Comparison of ENCODE assay signal across 8 cellular contexts in genomic region chr19:55675661-55676354, GRCh38. TPM values are rescaled to one million over a fixed set of nuclear protein-coding genes. Genes with fewer than 3 reads are reported as not detected.
DNase-seq lines count a peak whose midpoint lies in the region; ATAC-seq and TF ChIP-seq lines count a peak whose summit lies in the region.

No MANE protein-coding gene starts in this region.

- 0% methylated on average over 1 of the region's 16 CpGs; no CpG with 5 or more reads in 1 of the 2 experiments for WGBS in IMR-90 (ENCODE audit: extremely low coverage in 2 of 2, insufficient read length in 1 of 2), 2 experiments
- WGBS in mammary epithelial cell (ENCODE audit: low coverage, missing lambda C conversion rate), result 20% methylated on average over 13 of the region's 16 CpGs

- peak overlapping the region; percentile 67 for H2AK5ac ChIP-seq in IMR-90 (ENCODE audit: low read depth, low read length)

- H2AFZ ChIP-seq in IMR-90 (replicated peaks; ENCODE audit: low read length, poor library complexity), result peak overlapping the region; percentile 94
- peak overlapping the region; percentile 67 for H2AFZ ChIP-seq in mammary epithelial cell (ENCODE audit: low read depth, low read length)

- H3K27me3 ChIP-seq in IMR-90 (ENCODE audit: control insufficient read depth, insufficient read depth, low read length) (no peaks in the 10 kb centered on the region), mammary epithelial cell (ENCODE audit: insufficient read depth, low read length) (no peaks in the 10 kb centered on the region), mononuclear cell (ENCODE audit: insufficient read depth, low read length) (no peaks in the 10 kb centered on the region)

- peak overlapping the region; percentile 35 for H3K14ac ChIP-seq in IMR-90 (replicated peaks; ENCODE audit: low read depth, low read length)

- peak overlapping the region; percentile 75 for H3K4ac ChIP-seq in IMR-90 (ENCODE audit: low read depth, low read length)

- peak overlapping the region; percentile 85 for H2BK5ac ChIP-seq in IMR-90 (ENCODE audit: low read depth, low read length, poor library complexity, severe bottlenecking)

- H4K91ac ChIP-seq in IMR-90 (ENCODE audit: insufficient read depth, low read depth, low read length), result peak overlapping the region; percentile 43; the same call in 1 of the 2 replicates

- no peak for TF ChIP-seq RAD21 in IMR-90 (IDR thresholded peaks at IDR 0.05; ENCODE audit: low read length)

- BruUV-seq in IMR-90 (replicated peaks; lab: Mats Ljungman, UMichigan) (TSS peak; percentile 53), mammary epithelial cell (replicated peaks; lab: Mats Ljungman, UMichigan) (TSS peak; percentile 26)

- peaks cover 63% of the 10 kb centered on the region for H4K20me1 ChIP-seq in IMR-90 (ENCODE audit: insufficient read depth, low read length)
- H4K20me1 ChIP-seq in mammary epithelial cell (ENCODE audit: insufficient read depth, low read length), result peaks cover 1% of the 10 kb centered on the region

- H3K4me1 ChIP-seq in IMR-90 (ENCODE audit: control insufficient read depth, insufficient read depth, low read length), result peaks cover 5% of the 10 kb centered on the region; the same call in 1 of the 2 replicates
- peaks cover 31% of the 10 kb centered on the region for H3K4me1 ChIP-seq in mammary epithelial cell (ENCODE audit: insufficient read depth, low read length)
- H3K4me1 ChIP-seq in mononuclear cell (ENCODE audit: insufficient read depth, low read length), result peaks cover 58% of the 10 kb centered on the region

- no peak for ATAC-seq in IMR-90 (ENCODE audit: low read depth)
- ATAC-seq in HG03280 (IDR thresholded peaks at IDR 0.05; ENCODE audit: unreplicated experiment), result no peak

- H3K79me1 ChIP-seq in IMR-90 (ENCODE audit: low read depth in 1 of 2, low read length in 2 of 2), result peaks cover 13 to 64% of the 10 kb centered on the region in 2 experiments; a peak in 3 of 4 replicates

- H3K18ac ChIP-seq in IMR-90 (ENCODE audit: low read depth, low read length), result no peak overlapping the region

- peak overlapping the region; percentile 73; the same call in 1 of the 2 replicates for H3K23ac ChIP-seq in IMR-90 (ENCODE audit: low read depth, low read length)

- H3K9ac ChIP-seq in IMR-90 (ENCODE audit: low read depth, low read length), result peak overlapping the region; percentile 98
- H3K9ac ChIP-seq in mammary epithelial cell (ENCODE audit: insufficient read depth, low read length), result peak overlapping the region; percentile 86

- no peak overlapping the region for H2BK120ac ChIP-seq in IMR-90 (ENCODE audit: low read depth, low read length)

- H2AK9ac ChIP-seq in IMR-90 (replicated peaks; ENCODE audit: low read depth, low read length, poor library complexity), result peak overlapping the region; percentile 91

- no peak for TF ChIP-seq POLR2A in IMR-90 (IDR thresholded peaks at IDR 0.05; ENCODE audit: low read depth, low read length)

- H3K4me3 ChIP-seq in IMR-90 (ENCODE audit: insufficient read depth, low read depth, low read length) (peak overlapping the region; percentile 80), mammary epithelial cell (replicated peaks in 1 of 3; ENCODE audit: insufficient read depth in 1 of 3, low read depth in 2 of 3, low read length in 3 of 3) (peak overlapping the region; percentile 77 to 87 (median 78)), mononuclear cell (ENCODE audit: low read length) (peak overlapping the region; percentile 92)

- no peak overlapping the region for H2BK15ac ChIP-seq in IMR-90 (ENCODE audit: low read depth, low read length)

- peak overlapping the region; percentile 47 to 77; a peak in 3 of 4 replicates for H4K8ac ChIP-seq in IMR-90 (ENCODE audit: low read depth in 2 of 2, low read length in 2 of 2)

- peaks cover 95% of the 10 kb centered on the region for H3K79me2 ChIP-seq in mammary epithelial cell (ENCODE audit: insufficient read depth, low read length)

- intact Hi-C loops in IMR-90 (cut with micrococcal nuclease) (loop anchor here (2.0 kb wide), 1 partner anchor 21 kb away; the partner anchor contains the start of gene U2AF2), mammary epithelial cell (cut with micrococcal nuclease) (loop anchor here (1.0 kb wide), 1 partner anchor 35 kb away; the partner anchor contains the start of gene ZNF580)

- TF ChIP-seq CTCF in 22Rv1 (IDR thresholded peaks at IDR 0.05), result no peak
- TF ChIP-seq CTCF in IMR-90 (conservative IDR thresholded peaks at IDR 0.05; ENCODE audit: low read depth, low read length), result no peak
- TF ChIP-seq CTCF in mammary epithelial cell (conservative IDR thresholded peaks at IDR 0.05 in 1 of 2, IDR thresholded peaks at IDR 0.05 in 1 of 2; ENCODE audit: extremely low read depth in 1 of 2, insufficient read depth in 1 of 2, low read depth in 1 of 2, low read length in 2 of 2), result no peak

- H3K9me3 ChIP-seq in IMR-90 (ENCODE audit: control insufficient read depth, insufficient read depth, low read length) (no peaks in the 10 kb centered on the region), mammary epithelial cell (replicated peaks; ENCODE audit: insufficient read depth, low read length) (no peaks in the 10 kb centered on the region), mononuclear cell (ENCODE audit: low read depth, low read length) (no peaks in the 10 kb centered on the region)

- H3K36me3 ChIP-seq in IMR-90 (ENCODE audit: control insufficient read depth, insufficient read depth, low read length) (peaks cover 38% of the 10 kb centered on the region), mammary epithelial cell (ENCODE audit: insufficient read depth, low read length) (peaks cover 7% of the 10 kb centered on the region)

- no peak overlapping the region for H2BK20ac ChIP-seq in IMR-90 (ENCODE audit: low read depth, low read length)

- POLR2A ChIA-PET in IMR-90 (lab: Charles Lee; ENCODE audit: unreplicated experiment), result no interaction called here

- DNase-seq in IMR-90 (no peak), mammary epithelial cell (peak; percentile 8), COR-L47 (lab: John Stamatoyannopoulos, UW) (no peak), islet precursor cell (no peak), NCI-H2196 treated with DMSO at 0.1 percent for 48 hours (lab: John Stamatoyannopoulos, UW; ENCODE audit: unreplicated experiment) (no peak)

- CTCF ChIA-PET in IMR-90 (lab: Yijun Ruan, JAX) (no interaction called here), mammary epithelial cell (lab: Charles Lee; ENCODE audit: low non-redundant PET) (interaction anchor here (0.6 kb wide), 1 partner anchor 21 kb away, joined by 3 read pairs; no protein-coding TSS in a partner anchor)

- dilution Hi-C loops in IMR-90 (cut with HindIII; ENCODE audit: low sequenced_read_pairs, unreplicated experiment) (no loop called here), mammary epithelial cell (cut with HindIII; ENCODE audit: low sequenced_read_pairs) (no loop called here)

- H3K56ac ChIP-seq in IMR-90 (ENCODE audit: extremely low read depth, insufficient read depth, low read length), result peak overlapping the region; percentile 73

- peak overlapping the region; percentile 28; the same call in 1 of the 2 replicates for H4K5ac ChIP-seq in IMR-90 (ENCODE audit: low read depth, low read length)

- H3K4me2 ChIP-seq in IMR-90 (ENCODE audit: low read depth, low read length), result peak overlapping the region; percentile 96
- peak overlapping the region; percentile 87 for H3K4me2 ChIP-seq in mammary epithelial cell (ENCODE audit: insufficient read depth, low read depth, low read length)

- in situ Hi-C loops in IMR-90 (cut with MboI; ENCODE audit: low sequenced_read_pairs), result loop anchor here (25.0 kb wide), 1 partner anchor 461 kb away; the partner anchor contains the start of gene ZNF444
- in situ Hi-C loops in mammary epithelial cell (cut with MboI; ENCODE audit: low sequenced_read_pairs in 2 of 2), result no loop called here

- peak overlapping the region; percentile 78 for H3K27ac ChIP-seq in 22Rv1
- H3K27ac ChIP-seq in IMR-90 (ENCODE audit: insufficient read depth, low read length), result peak overlapping the region; percentile 78
- peak overlapping the region; percentile 69 for H3K27ac ChIP-seq in mammary epithelial cell (ENCODE audit: insufficient read depth, low read depth, low read length)

- H3K9me1 ChIP-seq in IMR-90 (ENCODE audit: insufficient read depth, low read length), result peaks cover 3% of the 10 kb centered on the region; the same call in 1 of the 2 replicates

RNA-seq across cellular contexts. Expression of gene EPN1, which starts 0.8 kb away (rescaled TPM):
- total RNA-seq in IMR-90 (2012; rRNA removed) (19.0 and 21.9 TPM in 2 replicates), mammary epithelial cell (100 to 1,000 TPM in 1 of 2 donors, 10 to 100 TPM in 1; 47.0 to 135 TPM), mononuclear cell (23.5 TPM)
- polyA plus RNA-seq in IMR-90 (2012; rRNA removed) (122 and 127 TPM in 2 replicates), mammary epithelial cell (83.2 TPM)
- 199 and 238 TPM in 2 replicates for polyA plus RNA-seq in IMR-90 (2012; cell fraction: cytosol; rRNA removed)
- polyA plus RNA-seq in IMR-90 (2012; cell fraction: nucleus; rRNA removed; ENCODE audit: low replicate concordance), result 71.6 and 158 TPM in 2 replicates
- polyA minus RNA-seq in mammary epithelial cell, result 19.4 TPM

RNA-seq across cellular contexts. Expression of gene U2AF2, which starts 21.0 kb away (rescaled TPM):
- 96.1 and 120 TPM in 2 replicates for total RNA-seq in IMR-90 (2012; rRNA removed)
- 260 and 303 TPM in 2 replicates for polyA plus RNA-seq in IMR-90 (2012; rRNA removed)
- 162 and 288 TPM in 2 replicates for polyA plus RNA-seq in IMR-90 (2012; cell fraction: cytosol; rRNA removed)
- 279 and 320 TPM in 2 replicates for polyA plus RNA-seq in IMR-90 (2012; cell fraction: nucleus; rRNA removed; ENCODE audit: low replicate concordance)
- 100 to 1,000 TPM in 1 of 2 donors, 10 to 100 TPM in 1; 71.3 to 219 TPM for total RNA-seq in mammary epithelial cell
- polyA plus RNA-seq in mammary epithelial cell, result 92.2 TPM
- polyA minus RNA-seq in mammary epithelial cell, result 122 TPM
- total RNA-seq in mononuclear cell, result 55.6 TPM

RNA-seq across cellular contexts. Expression of gene CCDC106, which starts 27.8 kb away (rescaled TPM):
- total RNA-seq in IMR-90 (2012; rRNA removed), result 2.2 and 2.3 TPM in 2 replicates
- polyA plus RNA-seq in IMR-90 (2012; rRNA removed), result 13.6 and 15.0 TPM in 2 replicates
- 17.1 and 19.8 TPM in 2 replicates for polyA plus RNA-seq in IMR-90 (2012; cell fraction: cytosol; rRNA removed)
- 17.7 and 35.9 TPM in 2 replicates for polyA plus RNA-seq in IMR-90 (2012; cell fraction: nucleus; rRNA removed; ENCODE audit: low replicate concordance)
- total RNA-seq in mammary epithelial cell, result 1 to 10 TPM; 5.5 to 7.0 TPM
- polyA plus RNA-seq in mammary epithelial cell, result 2.0 TPM
- 0.31 TPM for polyA minus RNA-seq in mammary epithelial cell
- 1.9 TPM for total RNA-seq in mononuclear cell

RNA-seq across cellular contexts. Expression of gene ZNF581, which starts 32.4 kb away (rescaled TPM):
- total RNA-seq in IMR-90 (2012; rRNA removed), result 9.7 and 10.0 TPM in 2 replicates
- 21.9 and 24.5 TPM in 2 replicates for polyA plus RNA-seq in IMR-90 (2012; rRNA removed)
- polyA plus RNA-seq in IMR-90 (2012; cell fraction: cytosol; rRNA removed), result 17.7 and 25.7 TPM in 2 replicates
- polyA plus RNA-seq in IMR-90 (2012; cell fraction: nucleus; rRNA removed; ENCODE audit: low replicate concordance), result 13.3 and 24.2 TPM in 2 replicates
- 10 to 100 TPM; 19.8 to 30.4 TPM for total RNA-seq in mammary epithelial cell
- polyA plus RNA-seq in mammary epithelial cell, result 18.4 TPM
- polyA minus RNA-seq in mammary epithelial cell, result 13.3 TPM
- total RNA-seq in mononuclear cell, result 19.0 TPM

RNA-seq across cellular contexts. Expression of gene ZNF580, which starts 35.0 kb away (rescaled TPM):
- total RNA-seq in IMR-90 (2012; rRNA removed), result 1.4 and 1.7 TPM in 2 replicates
- polyA plus RNA-seq in IMR-90 (2012; rRNA removed), result 36.9 and 44.4 TPM in 2 replicates
- 31.7 and 69.6 TPM in 2 replicates for polyA plus RNA-seq in IMR-90 (2012; cell fraction: cytosol; rRNA removed)
- polyA plus RNA-seq in IMR-90 (2012; cell fraction: nucleus; rRNA removed; ENCODE audit: low replicate concordance), result 74.8 and 129 TPM in 2 replicates
- total RNA-seq in mammary epithelial cell, result 10 to 100 TPM in 1 of 2 donors, 1 to 10 TPM in 1; 7.5 to 30.1 TPM
- 6.7 TPM for polyA plus RNA-seq in mammary epithelial cell
- polyA minus RNA-seq in mammary epithelial cell, result 42.1 TPM
- total RNA-seq in mononuclear cell, result 14.4 TPM
